Comparison of ENCODE assay signal across 7 cellular contexts in the genomic region with DNA sequence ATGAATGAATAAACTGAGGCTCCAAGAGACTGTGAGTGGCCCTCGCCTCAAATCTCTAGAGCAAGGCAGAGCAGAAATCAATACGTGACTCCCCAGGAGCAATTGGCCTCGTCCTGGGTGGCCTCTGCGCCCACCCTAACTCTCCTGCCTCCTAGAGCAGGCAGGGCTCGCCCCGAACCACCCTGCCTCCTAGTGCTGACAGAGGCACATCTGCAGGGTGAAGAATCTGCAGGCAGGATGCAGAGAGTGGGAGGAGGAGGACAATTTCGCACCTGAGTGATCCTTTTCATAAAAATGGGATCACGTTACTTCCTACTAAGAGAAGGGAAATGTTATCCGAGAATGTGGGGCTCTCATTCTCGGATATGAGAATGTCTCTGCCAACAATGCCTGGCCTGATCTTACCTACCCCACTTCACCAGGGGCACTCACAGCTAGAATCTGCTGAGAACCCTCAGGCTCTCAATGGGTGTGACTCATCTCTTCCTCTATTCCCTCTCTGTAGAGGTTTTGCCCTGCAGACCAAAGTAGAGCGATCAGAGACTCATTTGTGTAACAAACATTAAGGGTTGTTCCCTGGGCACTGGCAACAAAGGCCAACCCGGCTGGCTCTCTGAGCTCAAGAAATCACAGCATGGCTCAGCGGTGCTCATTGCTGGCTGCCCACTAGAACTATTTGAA.
DNase-seq lines count a peak whose midpoint lies in the region; ATAC-seq, FAIRE-seq and TF ChIP-seq lines count a peak whose summit lies in the region.

No MANE protein-coding gene starts in this region.

- no peak for TF ChIP-seq CTCF in kidney (IDR thresholded peaks at IDR 0.05; ENCODE audit: borderline replicate concordance, extremely low read depth, insufficient read depth)

- ATAC-seq in GM18511 (IDR thresholded peaks at IDR 0.05; ENCODE audit: unreplicated experiment), result peak; percentile 49
- peak; percentile 39 for ATAC-seq in HG02870 (IDR thresholded peaks at IDR 0.05; ENCODE audit: unreplicated experiment)

- DNase-seq in NCI-H1417 treated with DMSO at 0.1 percent for 48 hours (lab: John Stamatoyannopoulos, UW), result peak; percentile 17
- peak; percentile 61 for DNase-seq in T-helper 22 cell (ENCODE audit: low read depth)
- DNase-seq in dedifferentiated amniotic fluid mesenchymal stem cell (ENCODE audit: extremely low spot score), result peak; percentile 25
- peak; percentile 8 for DNase-seq in pulmonary artery endothelial cell (ENCODE audit: low read depth, low spot score)
- no peak for DNase-seq in kidney

- no peaks in the 10 kb centered on the region for H3K36me3 ChIP-seq in kidney (ENCODE audit: control insufficient read depth in 1 of 2, insufficient read depth in 2 of 2, low read length in 2 of 2)

- H3K9me3 ChIP-seq in kidney (ENCODE audit: control insufficient read depth in 1 of 2, low read length in 2 of 2), result no peaks in the 10 kb centered on the region

- H3K9ac ChIP-seq in kidney (ENCODE audit: low read length in 2 of 2), result no peak overlapping the region

- H3K27ac ChIP-seq in kidney (ENCODE audit: low read depth in 2 of 2, low read length in 2 of 2), result no peak overlapping the region

- H3K4me1 ChIP-seq in kidney (ENCODE audit: control insufficient read depth in 1 of 2, insufficient read depth in 1 of 2, low read depth in 1 of 2, low read length in 2 of 2), result peaks cover 0 to 6% of the 10 kb centered on the region in 2 donors

- no peak for FAIRE-seq in kidney (lab: Jason Lieb, UNC)

- H3K4me3 ChIP-seq in kidney (ENCODE audit: low read length in 2 of 2), result no peak overlapping the region

- intact Hi-C loops in kidney (cut with DNase I), result no loop called here
